ENCODE assay signal across 1 cellular context in the genomic region with DNA sequence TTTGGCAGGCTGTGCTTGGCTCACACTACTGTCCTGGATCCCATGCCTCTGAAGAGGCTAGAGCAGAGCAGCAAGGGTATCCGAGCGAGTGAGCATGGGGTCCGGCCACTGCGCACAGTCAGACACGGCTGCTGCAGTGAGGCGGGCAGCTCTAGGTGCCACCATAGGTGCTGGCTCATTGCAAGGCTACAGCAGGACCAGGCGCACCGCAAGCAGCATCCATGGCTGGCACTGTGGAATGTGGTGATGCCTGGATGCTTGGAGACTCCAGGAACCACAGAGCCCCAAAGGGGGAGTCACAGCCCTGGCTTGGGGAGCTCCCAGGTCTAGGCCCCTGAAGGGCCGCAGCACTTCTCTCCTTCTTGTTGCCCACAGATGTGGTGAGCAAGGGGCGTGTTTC.
TF ChIP-seq lines count a peak whose summit lies in the region.

No MANE protein-coding gene starts in this region.

TF ChIP-seq in IMR-90, 13 proteins besides CTCF, POLR2A, EP300 and RAD21:
- TF ChIP-seq CEBPB (IDR thresholded peaks at IDR 0.05; ENCODE audit: low read depth, low read length) (no peak), RCOR1 (IDR thresholded peaks at IDR 0.05; ENCODE audit: insufficient replicate concordance, low read length) (no peak), MAFK (IDR thresholded peaks at IDR 0.05; ENCODE audit: low read depth, low read length) (no peak), NFE2L2 (IDR thresholded peaks at IDR 0.05; ENCODE audit: low read depth, low read length) (no peak), SMC3 (IDR thresholded peaks at IDR 0.05; ENCODE audit: low read depth, low read length) (no peak), RFX5 (IDR thresholded peaks at IDR 0.05; ENCODE audit: low read depth, low read length) (no peak), BHLHE40 (IDR thresholded peaks at IDR 0.05; ENCODE audit: low read depth, low read length) (no peak), FOS (IDR thresholded peaks at IDR 0.05; ENCODE audit: low read depth, low read length) (no peak), MAZ (IDR thresholded peaks at IDR 0.05; ENCODE audit: borderline replicate concordance, low read depth, low read length) (no peak), MXI1 (IDR thresholded peaks at IDR 0.05; ENCODE audit: borderline replicate concordance, low read depth, low read length) (no peak), CHD1 (IDR thresholded peaks at IDR 0.05; ENCODE audit: low read depth, low read length) (no peak)
- TF ChIP-seq, protein P1, sequence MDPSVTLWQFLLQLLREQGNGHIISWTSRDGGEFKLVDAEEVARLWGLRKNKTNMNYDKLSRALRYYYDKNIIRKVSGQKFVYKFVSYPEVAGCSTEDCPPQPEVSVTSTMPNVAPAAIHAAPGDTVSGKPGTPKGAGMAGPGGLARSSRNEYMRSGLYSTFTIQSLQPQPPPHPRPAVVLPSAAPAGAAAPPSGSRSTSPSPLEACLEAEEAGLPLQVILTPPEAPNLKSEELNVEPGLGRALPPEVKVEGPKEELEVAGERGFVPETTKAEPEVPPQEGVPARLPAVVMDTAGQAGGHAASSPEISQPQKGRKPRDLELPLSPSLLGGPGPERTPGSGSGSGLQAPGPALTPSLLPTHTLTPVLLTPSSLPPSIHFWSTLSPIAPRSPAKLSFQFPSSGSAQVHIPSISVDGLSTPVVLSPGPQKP (IDR thresholded peaks at IDR 0.05; ENCODE audit: borderline replicate concordance, low read depth, low read length) = no peak
- TF ChIP-seq, protein P2, sequence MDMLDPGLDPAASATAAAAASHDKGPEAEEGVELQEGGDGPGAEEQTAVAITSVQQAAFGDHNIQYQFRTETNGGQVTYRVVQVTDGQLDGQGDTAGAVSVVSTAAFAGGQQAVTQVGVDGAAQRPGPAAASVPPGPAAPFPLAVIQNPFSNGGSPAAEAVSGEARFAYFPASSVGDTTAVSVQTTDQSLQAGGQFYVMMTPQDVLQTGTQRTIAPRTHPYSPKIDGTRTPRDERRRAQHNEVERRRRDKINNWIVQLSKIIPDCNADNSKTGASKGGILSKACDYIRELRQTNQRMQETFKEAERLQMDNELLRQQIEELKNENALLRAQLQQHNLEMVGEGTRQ (IDR thresholded peaks at IDR 0.05; ENCODE audit: low read depth, low read length) = no peak
